ENCODE assay signal across 1 cellular context in the genomic region with DNA sequence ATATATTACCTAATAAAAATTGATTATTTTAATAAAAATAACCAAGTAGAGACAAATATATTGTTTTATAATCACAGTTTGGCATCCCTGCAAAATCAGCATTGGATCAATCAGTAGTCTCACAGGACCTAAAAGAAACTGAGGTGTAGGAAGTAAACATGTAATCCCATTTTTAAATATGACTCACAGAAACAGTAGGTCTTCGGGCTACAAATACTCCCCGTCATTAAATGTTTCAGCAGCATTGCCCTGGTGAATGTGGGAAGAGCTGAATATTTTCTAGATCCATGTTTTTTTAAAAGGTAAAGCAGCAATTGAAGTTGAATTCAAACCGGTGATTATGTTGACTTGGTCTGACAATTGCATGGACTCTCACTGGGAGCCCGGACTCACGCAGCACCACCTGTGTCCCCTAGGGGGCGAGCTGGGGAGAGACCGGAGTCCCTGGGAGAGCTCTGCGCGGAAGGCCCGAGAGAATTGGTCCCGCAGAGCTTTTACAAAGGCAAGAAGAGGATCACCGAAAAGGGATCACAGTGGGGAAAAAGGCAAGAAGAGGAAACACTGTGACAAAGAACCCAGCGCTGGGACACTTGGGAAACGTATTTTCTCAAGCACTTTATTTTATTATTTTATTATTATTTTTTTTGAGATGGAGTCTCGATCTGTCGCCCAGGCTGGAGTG.
TF ChIP-seq lines count a peak whose summit lies in the region.

No MANE protein-coding gene starts in this region.

TF ChIP-seq in K562, 482 proteins besides CTCF, POLR2A, EP300 and RAD21 (continued from another document and continues in another):
- TF ChIP-seq MYBL2 (IDR thresholded peaks at IDR 0.05; ENCODE audit: low read depth) (no peak), MYBL2 (CRISPR knock-in tag; IDR thresholded peaks at IDR 0.05; ENCODE audit: borderline replicate concordance) (no peak), CBX3 (IDR thresholded peaks at IDR 0.05; ENCODE audit: borderline replicate concordance in 1 of 2, low read length in 2 of 2) (no peak), ZNF23 (CRISPR knock-in tag; IDR thresholded peaks at IDR 0.05) (no peak), TCFL5 (CRISPR knock-in tag; conservative IDR thresholded peaks at IDR 0.05) (no peak), ZNF165 (CRISPR knock-in tag; IDR thresholded peaks at IDR 0.05; ENCODE audit: borderline replicate concordance) (no peak), ZNF584 (CRISPR knock-in tag; IDR thresholded peaks at IDR 0.05; ENCODE audit: low read depth) (peak; percentile 38; the same call in 1 of the 2 replicates), NCOR1 (IDR thresholded peaks at IDR 0.05) (no peak), SRSF3 (IDR thresholded peaks at IDR 0.05; ENCODE audit: insufficient read depth, low read length) (no peak), NCOA6 (IDR thresholded peaks at IDR 0.05) (no peak), ZNF253 (CRISPR knock-in tag; conservative IDR thresholded peaks at IDR 0.05) (no peak), ZNF408 (CRISPR knock-in tag; IDR thresholded peaks at IDR 0.05; ENCODE audit: low read depth) (no peak), EWSR1 (IDR thresholded peaks at IDR 0.05; ENCODE audit: borderline replicate concordance, low read depth, partially characterized antibody) (no peak), FOXM1 (IDR thresholded peaks at IDR 0.05; ENCODE audit: low read depth) (no peak), FOXM1 (CRISPR knock-in tag; IDR thresholded peaks at IDR 0.05; ENCODE audit: low read depth) (no peak), KAT2B (IDR thresholded peaks at IDR 0.05; ENCODE audit: low read depth, low read length) (no peak), ZBTB8A (IDR thresholded peaks at IDR 0.05; ENCODE audit: partially characterized antibody) (no peak), ZNF143 (CRISPR knock-in tag; IDR thresholded peaks at IDR 0.05) (no peak), NRF1 (conservative IDR thresholded peaks at IDR 0.05 in 1 of 2, IDR thresholded peaks at IDR 0.05 in 1 of 2) (peak; percentile 48 to 49; a peak in 3 of 4 replicates), XRCC4 (IDR thresholded peaks at IDR 0.05; ENCODE audit: extremely low read depth, insufficient read depth, insufficient read length) (no peak), ZNF263 (CRISPR knock-in tag; IDR thresholded peaks at IDR 0.05; ENCODE audit: borderline replicate concordance) (0 out of 2 replicates have a peak, but pooled peaks have one; percentile 15), ZNF589 (CRISPR knock-in tag; IDR thresholded peaks at IDR 0.05; ENCODE audit: low read depth) (peak; percentile 7; the same call in 1 of the 2 replicates), ELF2 (CRISPR knock-in tag; IDR thresholded peaks at IDR 0.05) (0 out of 2 replicates have a peak, but pooled peaks have one; percentile 23), DMBX1 (CRISPR knock-in tag; IDR thresholded peaks at IDR 0.05; ENCODE audit: borderline replicate concordance) (no peak), ZNF766 (CRISPR knock-in tag; conservative IDR thresholded peaks at IDR 0.05) (0 out of 2 replicates have a peak, but pooled peaks have one; percentile 22), WHSC1 (IDR thresholded peaks at IDR 0.05; ENCODE audit: low read length) (no peak), SOX6 (IDR thresholded peaks at IDR 0.05) (no peak), C11orf30 (IDR thresholded peaks at IDR 0.05; ENCODE audit: low read depth) (no peak), KLF16 (IDR thresholded peaks at IDR 0.05) (0 out of 2 replicates have a peak, but pooled peaks have one; percentile 19), CREBBP (IDR thresholded peaks at IDR 0.05; ENCODE audit: low read depth, low read length) (no peak), ETV5 (CRISPR knock-in tag; IDR thresholded peaks at IDR 0.05; ENCODE audit: low read depth) (0 out of 2 replicates have a peak, but pooled peaks have one; percentile 16), KLF6 (CRISPR knock-in tag; IDR thresholded peaks at IDR 0.05; ENCODE audit: borderline replicate concordance) (no peak), TEAD4 (IDR thresholded peaks at IDR 0.05; ENCODE audit: low read length) (peak; percentile 22; the same call in 1 of the 2 replicates), TEAD4 (CRISPR knock-in tag; IDR thresholded peaks at IDR 0.05; ENCODE audit: borderline replicate concordance) (no peak), SAFB (IDR thresholded peaks at IDR 0.05; ENCODE audit: borderline replicate concordance, low read depth, low read length) (no peak)
- TF ChIP-seq, protein P1, sequence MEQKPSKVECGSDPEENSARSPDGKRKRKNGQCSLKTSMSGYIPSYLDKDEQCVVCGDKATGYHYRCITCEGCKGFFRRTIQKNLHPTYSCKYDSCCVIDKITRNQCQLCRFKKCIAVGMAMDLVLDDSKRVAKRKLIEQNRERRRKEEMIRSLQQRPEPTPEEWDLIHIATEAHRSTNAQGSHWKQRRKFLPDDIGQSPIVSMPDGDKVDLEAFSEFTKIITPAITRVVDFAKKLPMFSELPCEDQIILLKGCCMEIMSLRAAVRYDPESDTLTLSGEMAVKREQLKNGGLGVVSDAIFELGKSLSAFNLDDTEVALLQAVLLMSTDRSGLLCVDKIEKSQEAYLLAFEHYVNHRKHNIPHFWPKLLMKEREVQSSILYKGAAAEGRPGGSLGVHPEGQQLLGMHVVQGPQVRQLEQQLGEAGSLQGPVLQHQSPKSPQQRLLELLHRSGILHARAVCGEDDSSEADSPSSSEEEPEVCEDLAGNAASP (IDR thresholded peaks at IDR 0.05), result no peak
- TF ChIP-seq, protein P2, sequence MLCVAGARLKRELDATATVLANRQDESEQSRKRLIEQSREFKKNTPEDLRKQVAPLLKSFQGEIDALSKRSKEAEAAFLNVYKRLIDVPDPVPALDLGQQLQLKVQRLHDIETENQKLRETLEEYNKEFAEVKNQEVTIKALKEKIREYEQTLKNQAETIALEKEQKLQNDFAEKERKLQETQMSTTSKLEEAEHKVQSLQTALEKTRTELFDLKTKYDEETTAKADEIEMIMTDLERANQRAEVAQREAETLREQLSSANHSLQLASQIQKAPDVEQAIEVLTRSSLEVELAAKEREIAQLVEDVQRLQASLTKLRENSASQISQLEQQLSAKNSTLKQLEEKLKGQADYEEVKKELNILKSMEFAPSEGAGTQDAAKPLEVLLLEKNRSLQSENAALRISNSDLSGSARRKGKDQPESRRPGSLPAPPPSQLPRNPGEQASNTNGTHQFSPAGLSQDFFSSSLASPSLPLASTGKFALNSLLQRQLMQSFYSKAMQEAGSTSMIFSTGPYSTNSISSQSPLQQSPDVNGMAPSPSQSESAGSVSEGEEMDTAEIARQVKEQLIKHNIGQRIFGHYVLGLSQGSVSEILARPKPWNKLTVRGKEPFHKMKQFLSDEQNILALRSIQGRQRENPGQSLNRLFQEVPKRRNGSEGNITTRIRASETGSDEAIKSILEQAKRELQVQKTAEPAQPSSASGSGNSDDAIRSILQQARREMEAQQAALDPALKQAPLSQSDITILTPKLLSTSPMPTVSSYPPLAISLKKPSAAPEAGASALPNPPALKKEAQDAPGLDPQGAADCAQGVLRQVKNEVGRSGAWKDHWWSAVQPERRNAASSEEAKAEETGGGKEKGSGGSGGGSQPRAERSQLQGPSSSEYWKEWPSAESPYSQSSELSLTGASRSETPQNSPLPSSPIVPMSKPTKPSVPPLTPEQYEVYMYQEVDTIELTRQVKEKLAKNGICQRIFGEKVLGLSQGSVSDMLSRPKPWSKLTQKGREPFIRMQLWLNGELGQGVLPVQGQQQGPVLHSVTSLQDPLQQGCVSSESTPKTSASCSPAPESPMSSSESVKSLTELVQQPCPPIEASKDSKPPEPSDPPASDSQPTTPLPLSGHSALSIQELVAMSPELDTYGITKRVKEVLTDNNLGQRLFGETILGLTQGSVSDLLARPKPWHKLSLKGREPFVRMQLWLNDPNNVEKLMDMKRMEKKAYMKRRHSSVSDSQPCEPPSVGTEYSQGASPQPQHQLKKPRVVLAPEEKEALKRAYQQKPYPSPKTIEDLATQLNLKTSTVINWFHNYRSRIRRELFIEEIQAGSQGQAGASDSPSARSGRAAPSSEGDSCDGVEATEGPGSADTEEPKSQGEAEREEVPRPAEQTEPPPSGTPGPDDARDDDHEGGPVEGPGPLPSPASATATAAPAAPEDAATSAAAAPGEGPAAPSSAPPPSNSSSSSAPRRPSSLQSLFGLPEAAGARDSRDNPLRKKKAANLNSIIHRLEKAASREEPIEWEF (CRISPR knock-in tag; IDR thresholded peaks at IDR 0.05), result no peak
- TF ChIP-seq, protein P3, sequence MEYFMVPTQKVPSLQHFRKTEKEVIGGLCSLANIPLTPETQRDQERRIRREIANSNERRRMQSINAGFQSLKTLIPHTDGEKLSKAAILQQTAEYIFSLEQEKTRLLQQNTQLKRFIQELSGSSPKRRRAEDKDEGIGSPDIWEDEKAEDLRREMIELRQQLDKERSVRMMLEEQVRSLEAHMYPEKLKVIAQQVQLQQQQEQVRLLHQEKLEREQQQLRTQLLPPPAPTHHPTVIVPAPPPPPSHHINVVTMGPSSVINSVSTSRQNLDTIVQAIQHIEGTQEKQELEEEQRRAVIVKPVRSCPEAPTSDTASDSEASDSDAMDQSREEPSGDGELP (CRISPR knock-in tag; IDR thresholded peaks at IDR 0.05; ENCODE audit: borderline replicate concordance), result peak; percentile 64; the same call in 1 of the 2 replicates
- TF ChIP-seq, protein P4, sequence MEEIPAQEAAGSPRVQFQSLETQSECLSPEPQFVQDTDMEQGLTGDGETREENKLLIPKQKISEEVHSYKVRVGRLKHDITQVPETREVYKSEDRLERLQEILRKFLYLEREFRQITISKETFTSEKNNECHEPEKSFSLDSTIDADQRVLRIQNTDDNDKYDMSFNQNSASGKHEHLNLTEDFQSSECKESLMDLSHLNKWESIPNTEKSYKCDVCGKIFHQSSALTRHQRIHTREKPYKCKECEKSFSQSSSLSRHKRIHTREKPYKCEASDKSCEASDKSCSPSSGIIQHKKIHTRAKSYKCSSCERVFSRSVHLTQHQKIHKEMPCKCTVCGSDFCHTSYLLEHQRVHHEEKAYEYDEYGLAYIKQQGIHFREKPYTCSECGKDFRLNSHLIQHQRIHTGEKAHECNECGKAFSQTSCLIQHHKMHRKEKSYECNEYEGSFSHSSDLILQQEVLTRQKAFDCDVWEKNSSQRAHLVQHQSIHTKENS (CRISPR knock-in tag; IDR thresholded peaks at IDR 0.05), result no peak
- TF ChIP-seq, protein P5, sequence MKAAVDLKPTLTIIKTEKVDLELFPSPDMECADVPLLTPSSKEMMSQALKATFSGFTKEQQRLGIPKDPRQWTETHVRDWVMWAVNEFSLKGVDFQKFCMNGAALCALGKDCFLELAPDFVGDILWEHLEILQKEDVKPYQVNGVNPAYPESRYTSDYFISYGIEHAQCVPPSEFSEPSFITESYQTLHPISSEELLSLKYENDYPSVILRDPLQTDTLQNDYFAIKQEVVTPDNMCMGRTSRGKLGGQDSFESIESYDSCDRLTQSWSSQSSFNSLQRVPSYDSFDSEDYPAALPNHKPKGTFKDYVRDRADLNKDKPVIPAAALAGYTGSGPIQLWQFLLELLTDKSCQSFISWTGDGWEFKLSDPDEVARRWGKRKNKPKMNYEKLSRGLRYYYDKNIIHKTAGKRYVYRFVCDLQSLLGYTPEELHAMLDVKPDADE (conservative IDR thresholded peaks at IDR 0.05; ENCODE audit: control insufficient read depth, low read depth, low read length), result no peak
- TF ChIP-seq, protein P6, sequence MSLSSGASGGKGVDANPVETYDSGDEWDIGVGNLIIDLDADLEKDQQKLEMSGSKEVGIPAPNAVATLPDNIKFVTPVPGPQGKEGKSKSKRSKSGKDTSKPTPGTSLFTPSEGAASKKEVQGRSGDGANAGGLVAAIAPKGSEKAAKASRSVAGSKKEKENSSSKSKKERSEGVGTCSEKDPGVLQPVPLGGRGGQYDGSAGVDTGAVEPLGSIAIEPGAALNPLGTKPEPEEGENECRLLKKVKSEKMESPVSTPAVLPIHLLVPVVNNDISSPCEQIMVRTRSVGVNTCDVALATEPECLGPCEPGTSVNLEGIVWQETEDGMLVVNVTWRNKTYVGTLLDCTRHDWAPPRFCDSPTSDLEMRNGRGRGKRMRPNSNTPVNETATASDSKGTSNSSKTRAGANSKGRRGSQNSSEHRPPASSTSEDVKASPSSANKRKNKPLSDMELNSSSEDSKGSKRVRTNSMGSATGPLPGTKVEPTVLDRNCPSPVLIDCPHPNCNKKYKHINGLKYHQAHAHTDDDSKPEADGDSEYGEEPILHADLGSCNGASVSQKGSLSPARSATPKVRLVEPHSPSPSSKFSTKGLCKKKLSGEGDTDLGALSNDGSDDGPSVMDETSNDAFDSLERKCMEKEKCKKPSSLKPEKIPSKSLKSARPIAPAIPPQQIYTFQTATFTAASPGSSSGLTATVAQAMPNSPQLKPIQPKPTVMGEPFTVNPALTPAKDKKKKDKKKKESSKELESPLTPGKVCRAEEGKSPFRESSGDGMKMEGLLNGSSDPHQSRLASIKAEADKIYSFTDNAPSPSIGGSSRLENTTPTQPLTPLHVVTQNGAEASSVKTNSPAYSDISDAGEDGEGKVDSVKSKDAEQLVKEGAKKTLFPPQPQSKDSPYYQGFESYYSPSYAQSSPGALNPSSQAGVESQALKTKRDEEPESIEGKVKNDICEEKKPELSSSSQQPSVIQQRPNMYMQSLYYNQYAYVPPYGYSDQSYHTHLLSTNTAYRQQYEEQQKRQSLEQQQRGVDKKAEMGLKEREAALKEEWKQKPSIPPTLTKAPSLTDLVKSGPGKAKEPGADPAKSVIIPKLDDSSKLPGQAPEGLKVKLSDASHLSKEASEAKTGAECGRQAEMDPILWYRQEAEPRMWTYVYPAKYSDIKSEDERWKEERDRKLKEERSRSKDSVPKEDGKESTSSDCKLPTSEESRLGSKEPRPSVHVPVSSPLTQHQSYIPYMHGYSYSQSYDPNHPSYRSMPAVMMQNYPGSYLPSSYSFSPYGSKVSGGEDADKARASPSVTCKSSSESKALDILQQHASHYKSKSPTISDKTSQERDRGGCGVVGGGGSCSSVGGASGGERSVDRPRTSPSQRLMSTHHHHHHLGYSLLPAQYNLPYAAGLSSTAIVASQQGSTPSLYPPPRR (CRISPR knock-in tag; IDR thresholded peaks at IDR 0.05; ENCODE audit: borderline replicate concordance), result no peak
- TF ChIP-seq, protein P7, sequence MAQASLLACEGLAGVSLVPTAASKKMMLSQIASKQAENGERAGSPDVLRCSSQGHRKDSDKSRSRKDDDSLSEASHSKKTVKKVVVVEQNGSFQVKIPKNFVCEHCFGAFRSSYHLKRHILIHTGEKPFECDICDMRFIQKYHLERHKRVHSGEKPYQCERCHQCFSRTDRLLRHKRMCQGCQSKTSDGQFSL (CRISPR knock-in tag; IDR thresholded peaks at IDR 0.05), result no peak
- TF ChIP-seq, protein P7 (tag; IDR thresholded peaks at IDR 0.05), result no peak
- TF ChIP-seq, protein P8, sequence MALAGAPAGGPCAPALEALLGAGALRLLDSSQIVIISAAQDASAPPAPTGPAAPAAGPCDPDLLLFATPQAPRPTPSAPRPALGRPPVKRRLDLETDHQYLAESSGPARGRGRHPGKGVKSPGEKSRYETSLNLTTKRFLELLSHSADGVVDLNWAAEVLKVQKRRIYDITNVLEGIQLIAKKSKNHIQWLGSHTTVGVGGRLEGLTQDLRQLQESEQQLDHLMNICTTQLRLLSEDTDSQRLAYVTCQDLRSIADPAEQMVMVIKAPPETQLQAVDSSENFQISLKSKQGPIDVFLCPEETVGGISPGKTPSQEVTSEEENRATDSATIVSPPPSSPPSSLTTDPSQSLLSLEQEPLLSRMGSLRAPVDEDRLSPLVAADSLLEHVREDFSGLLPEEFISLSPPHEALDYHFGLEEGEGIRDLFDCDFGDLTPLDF (CRISPR knock-in tag; IDR thresholded peaks at IDR 0.05), result no peak
